Comparison of ENCODE assay signal across 2 cellular contexts in genomic region chr5:150181035-150181434, GRCh38.
TF ChIP-seq lines count a peak whose summit lies in the region.

No MANE protein-coding gene starts in this region.

TF ChIP-seq in liver, 16 proteins besides CTCF, POLR2A, EP300 and RAD21:
- TF ChIP-seq REST (IDR thresholded peaks at IDR 0.05), result no peak

TF ChIP-seq in HepG2, 621 proteins besides CTCF, POLR2A, EP300 and RAD21:
- TF ChIP-seq TIGD3 (CRISPR knock-in tag; IDR thresholded peaks at IDR 0.05; ENCODE audit: borderline replicate concordance), result no peak
- TF ChIP-seq, protein P1, sequence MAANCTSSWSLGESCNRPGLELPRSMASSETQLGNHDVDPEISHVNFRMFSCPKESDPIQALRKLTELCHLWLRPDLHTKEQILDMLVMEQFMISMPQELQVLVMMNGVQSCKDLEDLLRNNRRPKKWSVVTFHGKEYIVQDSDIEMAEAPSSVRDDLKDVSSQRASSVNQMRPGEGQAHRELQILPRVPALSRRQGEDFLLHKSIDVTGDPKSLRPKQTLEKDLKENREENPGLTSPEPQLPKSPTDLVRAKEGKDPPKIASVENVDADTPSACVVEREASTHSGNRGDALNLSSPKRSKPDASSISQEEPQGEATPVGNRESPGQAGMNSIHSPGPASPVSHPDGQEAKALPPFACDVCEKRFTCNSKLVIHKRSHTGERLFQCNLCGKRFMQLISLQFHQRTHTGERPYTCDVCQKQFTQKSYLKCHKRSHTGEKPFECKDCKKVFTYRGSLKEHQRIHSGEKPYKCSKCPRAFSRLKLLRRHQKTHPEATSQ (CRISPR knock-in tag; IDR thresholded peaks at IDR 0.05; ENCODE audit: borderline replicate concordance), result no peak
- no peak for TF ChIP-seq ZNF713 (CRISPR knock-in tag; IDR thresholded peaks at IDR 0.05)
- TF ChIP-seq ZNF879 (CRISPR knock-in tag; IDR thresholded peaks at IDR 0.05), result no peak
- no peak for TF ChIP-seq RFXANK (CRISPR knock-in tag; IDR thresholded peaks at IDR 0.05)
- TF ChIP-seq ELF1 (CRISPR knock-in tag; IDR thresholded peaks at IDR 0.05), result no peak
- no peak for TF ChIP-seq NR0B2 (CRISPR knock-in tag; IDR thresholded peaks at IDR 0.05)
- no peak for TF ChIP-seq ARNT (IDR thresholded peaks at IDR 0.05)
- no peak for TF ChIP-seq PHB2 (IDR thresholded peaks at IDR 0.05; ENCODE audit: partially characterized antibody)
- no peak for TF ChIP-seq BCL6 (CRISPR knock-in tag; IDR thresholded peaks at IDR 0.05)
- TF ChIP-seq, protein P2, sequence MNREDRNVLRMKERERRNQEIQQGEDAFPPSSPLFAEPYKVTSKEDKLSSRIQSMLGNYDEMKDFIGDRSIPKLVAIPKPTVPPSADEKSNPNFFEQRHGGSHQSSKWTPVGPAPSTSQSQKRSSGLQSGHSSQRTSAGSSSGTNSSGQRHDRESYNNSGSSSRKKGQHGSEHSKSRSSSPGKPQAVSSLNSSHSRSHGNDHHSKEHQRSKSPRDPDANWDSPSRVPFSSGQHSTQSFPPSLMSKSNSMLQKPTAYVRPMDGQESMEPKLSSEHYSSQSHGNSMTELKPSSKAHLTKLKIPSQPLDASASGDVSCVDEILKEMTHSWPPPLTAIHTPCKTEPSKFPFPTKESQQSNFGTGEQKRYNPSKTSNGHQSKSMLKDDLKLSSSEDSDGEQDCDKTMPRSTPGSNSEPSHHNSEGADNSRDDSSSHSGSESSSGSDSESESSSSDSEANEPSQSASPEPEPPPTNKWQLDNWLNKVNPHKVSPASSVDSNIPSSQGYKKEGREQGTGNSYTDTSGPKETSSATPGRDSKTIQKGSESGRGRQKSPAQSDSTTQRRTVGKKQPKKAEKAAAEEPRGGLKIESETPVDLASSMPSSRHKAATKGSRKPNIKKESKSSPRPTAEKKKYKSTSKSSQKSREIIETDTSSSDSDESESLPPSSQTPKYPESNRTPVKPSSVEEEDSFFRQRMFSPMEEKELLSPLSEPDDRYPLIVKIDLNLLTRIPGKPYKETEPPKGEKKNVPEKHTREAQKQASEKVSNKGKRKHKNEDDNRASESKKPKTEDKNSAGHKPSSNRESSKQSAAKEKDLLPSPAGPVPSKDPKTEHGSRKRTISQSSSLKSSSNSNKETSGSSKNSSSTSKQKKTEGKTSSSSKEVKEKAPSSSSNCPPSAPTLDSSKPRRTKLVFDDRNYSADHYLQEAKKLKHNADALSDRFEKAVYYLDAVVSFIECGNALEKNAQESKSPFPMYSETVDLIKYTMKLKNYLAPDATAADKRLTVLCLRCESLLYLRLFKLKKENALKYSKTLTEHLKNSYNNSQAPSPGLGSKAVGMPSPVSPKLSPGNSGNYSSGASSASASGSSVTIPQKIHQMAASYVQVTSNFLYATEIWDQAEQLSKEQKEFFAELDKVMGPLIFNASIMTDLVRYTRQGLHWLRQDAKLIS (CRISPR knock-in tag; IDR thresholded peaks at IDR 0.05), result no peak
- no peak for TF ChIP-seq ZEB1 (IDR thresholded peaks at IDR 0.05; ENCODE audit: insufficient replicate concordance, low read depth)
- TF ChIP-seq ZNF138 (CRISPR knock-in tag; IDR thresholded peaks at IDR 0.05; ENCODE audit: low read depth), result no peak
- no peak for TF ChIP-seq PCBP2 (optimal IDR thresholded peaks at IDR 0.05; ENCODE audit: low read depth, low read length, poor library complexity, severe bottlenecking)
- no peak for TF ChIP-seq HNF1B (CRISPR knock-in tag; IDR thresholded peaks at IDR 0.05)
- no peak for TF ChIP-seq THAP9 (CRISPR knock-in tag; IDR thresholded peaks at IDR 0.05; ENCODE audit: borderline replicate concordance)
- TF ChIP-seq MTERF4 (CRISPR knock-in tag; IDR thresholded peaks at IDR 0.05), result no peak
- TF ChIP-seq HMGXB4 (CRISPR knock-in tag; IDR thresholded peaks at IDR 0.05; ENCODE audit: borderline replicate concordance in 1 of 2, low read depth in 1 of 2), result no peak
- no peak for TF ChIP-seq TAF1 (CRISPR knock-in tag; IDR thresholded peaks at IDR 0.05)
TF ChIP-seq in HepG2: peak in this region for 0.
